ENCODE assay signal across 2 cellular contexts in genomic region chr16:46745594-46745993, GRCh38.
TF ChIP-seq lines count a peak whose summit lies in the region.

No MANE protein-coding gene starts in this region.

TF ChIP-seq in GM23338, 12 proteins besides CTCF, POLR2A, EP300 and RAD21:
- no peak for TF ChIP-seq ZNF331 (CRISPR knock-in tag; IDR thresholded peaks at IDR 0.05; ENCODE audit: low read depth)
- TF ChIP-seq JUNB (IDR thresholded peaks at IDR 0.05; ENCODE audit: unreplicated experiment) = no peak
- no peak for TF ChIP-seq STAT1 (IDR thresholded peaks at IDR 0.05; ENCODE audit: unreplicated experiment)
- TF ChIP-seq CREB1 (CRISPR knock-in tag; IDR thresholded peaks at IDR 0.05; ENCODE audit: low read depth) = no peak
- TF ChIP-seq POLR2AphosphoS5 (IDR thresholded peaks at IDR 0.05; ENCODE audit: low read depth) = no peak
- TF ChIP-seq ZNF462 (CRISPR knock-in tag; IDR thresholded peaks at IDR 0.05) = no peak
- TF ChIP-seq, protein P1, sequence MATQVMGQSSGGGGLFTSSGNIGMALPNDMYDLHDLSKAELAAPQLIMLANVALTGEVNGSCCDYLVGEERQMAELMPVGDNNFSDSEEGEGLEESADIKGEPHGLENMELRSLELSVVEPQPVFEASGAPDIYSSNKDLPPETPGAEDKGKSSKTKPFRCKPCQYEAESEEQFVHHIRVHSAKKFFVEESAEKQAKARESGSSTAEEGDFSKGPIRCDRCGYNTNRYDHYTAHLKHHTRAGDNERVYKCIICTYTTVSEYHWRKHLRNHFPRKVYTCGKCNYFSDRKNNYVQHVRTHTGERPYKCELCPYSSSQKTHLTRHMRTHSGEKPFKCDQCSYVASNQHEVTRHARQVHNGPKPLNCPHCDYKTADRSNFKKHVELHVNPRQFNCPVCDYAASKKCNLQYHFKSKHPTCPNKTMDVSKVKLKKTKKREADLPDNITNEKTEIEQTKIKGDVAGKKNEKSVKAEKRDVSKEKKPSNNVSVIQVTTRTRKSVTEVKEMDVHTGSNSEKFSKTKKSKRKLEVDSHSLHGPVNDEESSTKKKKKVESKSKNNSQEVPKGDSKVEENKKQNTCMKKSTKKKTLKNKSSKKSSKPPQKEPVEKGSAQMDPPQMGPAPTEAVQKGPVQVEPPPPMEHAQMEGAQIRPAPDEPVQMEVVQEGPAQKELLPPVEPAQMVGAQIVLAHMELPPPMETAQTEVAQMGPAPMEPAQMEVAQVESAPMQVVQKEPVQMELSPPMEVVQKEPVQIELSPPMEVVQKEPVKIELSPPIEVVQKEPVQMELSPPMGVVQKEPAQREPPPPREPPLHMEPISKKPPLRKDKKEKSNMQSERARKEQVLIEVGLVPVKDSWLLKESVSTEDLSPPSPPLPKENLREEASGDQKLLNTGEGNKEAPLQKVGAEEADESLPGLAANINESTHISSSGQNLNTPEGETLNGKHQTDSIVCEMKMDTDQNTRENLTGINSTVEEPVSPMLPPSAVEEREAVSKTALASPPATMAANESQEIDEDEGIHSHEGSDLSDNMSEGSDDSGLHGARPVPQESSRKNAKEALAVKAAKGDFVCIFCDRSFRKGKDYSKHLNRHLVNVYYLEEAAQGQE (IDR thresholded peaks at IDR 0.05; ENCODE audit: unreplicated experiment) = no peak
- TF ChIP-seq ZNF114 (CRISPR knock-in tag; IDR thresholded peaks at IDR 0.05) = no peak
- TF ChIP-seq, protein P2, sequence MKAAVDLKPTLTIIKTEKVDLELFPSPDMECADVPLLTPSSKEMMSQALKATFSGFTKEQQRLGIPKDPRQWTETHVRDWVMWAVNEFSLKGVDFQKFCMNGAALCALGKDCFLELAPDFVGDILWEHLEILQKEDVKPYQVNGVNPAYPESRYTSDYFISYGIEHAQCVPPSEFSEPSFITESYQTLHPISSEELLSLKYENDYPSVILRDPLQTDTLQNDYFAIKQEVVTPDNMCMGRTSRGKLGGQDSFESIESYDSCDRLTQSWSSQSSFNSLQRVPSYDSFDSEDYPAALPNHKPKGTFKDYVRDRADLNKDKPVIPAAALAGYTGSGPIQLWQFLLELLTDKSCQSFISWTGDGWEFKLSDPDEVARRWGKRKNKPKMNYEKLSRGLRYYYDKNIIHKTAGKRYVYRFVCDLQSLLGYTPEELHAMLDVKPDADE (IDR thresholded peaks at IDR 0.05) = no peak
- no peak for TF ChIP-seq EZH2phosphoT487 (IDR thresholded peaks at IDR 0.05; ENCODE audit: unreplicated experiment)
- TF ChIP-seq EZH2 (IDR thresholded peaks at IDR 0.05; ENCODE audit: low read depth, unreplicated experiment) = no peak
- TF ChIP-seq NANOG (IDR thresholded peaks at IDR 0.05; ENCODE audit: borderline replicate concordance) = no peak

TF ChIP-seq in K562, 482 proteins besides CTCF, POLR2A, EP300 and RAD21:
- no peak for TF ChIP-seq ZKSCAN8 (CRISPR knock-in tag; IDR thresholded peaks at IDR 0.05)
- TF ChIP-seq FOXJ2 (tag; IDR thresholded peaks at IDR 0.05) = peak; percentile 44; the same call in 1 of the 2 replicates
- TF ChIP-seq PRDM10 (IDR thresholded peaks at IDR 0.05; ENCODE audit: partially characterized antibody) = peak; percentile 65
